23 cellular contexts compared by ENCODE assay signal in the genomic region with DNA sequence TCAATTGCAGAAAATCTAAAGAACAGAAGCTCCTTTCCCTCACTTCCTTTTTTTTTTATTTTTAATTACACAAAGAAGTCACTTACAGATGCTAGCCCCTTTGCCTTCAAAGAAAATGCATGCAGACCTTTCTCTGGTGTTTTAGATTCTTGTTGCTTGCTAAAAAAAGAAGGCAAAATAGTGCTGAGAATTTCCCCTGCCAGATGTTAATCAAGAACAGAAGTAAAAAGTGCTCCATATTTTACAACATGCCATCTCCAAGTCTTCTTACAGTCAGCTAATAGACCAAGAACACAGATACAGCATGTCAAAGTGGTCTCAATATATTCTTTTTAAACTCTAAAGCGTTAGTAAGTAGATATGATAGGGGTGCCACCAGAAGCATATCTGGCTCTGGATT.
"Had no signal": no experiment of that assay in that cellular context is flagged by ENCODE, and none has a peak within 500 bp of the region (broad histone marks: within the 10 kb centered on the region; RNA-seq: fewer than 3 reads in every experiment).

No MANE protein-coding gene starts in this region.

- H3K4me1 Mint-ChIP-seq: memory B cell; natural killer cell; stimulated activated naive B cell treated with anti-CD40 and anti-IgM and Interleukin-4, amounts not matched to agents 10 μg/mL and 1 μg/mL and 100 μg/mL, for 72 hours; stimulated activated naive CD8-positive, alpha-beta T cell treated with anti-CD3 and anti-CD28 coated beads, Interleukin-15, amount 100 ng/mL, for 72 hours had no signal

- H3K36me3 ChIP-seq: colonic mucosa, esophagus muscularis mucosa, gastrocnemius medialis, neutrophil, pancreas, right lobe of liver, thyroid gland, vagina had no signal

- DNase-seq: colonic mucosa; effector memory CD4-positive, alpha-beta T cell; gastrocnemius medialis; head of caudate nucleus; kidney; natural killer cell; pancreas; right lobe of liver; small intestine; stimulated activated CD4-positive, alpha-beta T cell treated with anti-CD3 and anti-CD28 coated beads, Interleukin-15, amount 100 ng/mL, for 24 hours; stimulated activated CD4-positive, alpha-beta T cell treated with anti-CD3 and anti-CD28 coated beads, Interleukin-2, amount 100 ng/mL, for 48 hours; stimulated activated naive B cell treated with anti-CD40 and anti-IgM and Interleukin-4, amounts not matched to agents 10 μg/mL and 1 μg/mL and 100 μg/mL, for 72 hours; stimulated activated naive CD8-positive, alpha-beta T cell treated with anti-CD3 and anti-CD28 coated beads, Interleukin-15, amount 100 ng/mL, for 72 hours; thyroid gland; trophoblast cell had no signal

- FAIRE-seq: endothelial cell of umbilical vein, kidney, pancreas, small intestine had no signal

- H3K79me2 ChIP-seq: hepatocyte had no signal

- H3K4me1 ChIP-seq: colonic mucosa, gastrocnemius medialis, pancreas, right lobe of liver, thyroid gland, vagina had no signal

- H3K9me3 Mint-ChIP-seq: dendritic cell treated with granulocyte-macrophage colony-stimulating factor and Interleukin-4, amounts not matched to agents 40 ng/mL and 50 ng/mL, for 4 days; stimulated activated naive CD8-positive, alpha-beta T cell treated with anti-CD3 and anti-CD28 coated beads, Interleukin-15, amount 100 ng/mL, for 72 hours had no signal

- H3K4me3 ChIP-seq: colonic mucosa, esophagus muscularis mucosa, gastrocnemius medialis, hepatocyte, lung, pancreas, right lobe of liver, thyroid gland, vagina had no signal

- H3K36me3 Mint-ChIP-seq: memory B cell; natural killer cell; stimulated activated naive B cell treated with anti-CD40 and anti-IgM and Interleukin-4, amounts not matched to agents 10 μg/mL and 1 μg/mL and 100 μg/mL, for 72 hours had no signal

- H3K27me3 ChIP-seq: colonic mucosa, esophagus muscularis mucosa, gastrocnemius medialis, hepatocyte, neutrophil, pancreas, right lobe of liver, thyroid gland, vagina had no signal

- H3K4me3 Mint-ChIP-seq: dendritic cell treated with granulocyte-macrophage colony-stimulating factor and Interleukin-4, amounts not matched to agents 40 ng/mL and 50 ng/mL, for 4 days; memory B cell; natural killer cell; stimulated activated naive B cell treated with anti-CD40 and anti-IgM and Interleukin-4, amounts not matched to agents 10 μg/mL and 1 μg/mL and 100 μg/mL, for 72 hours; stimulated activated naive CD8-positive, alpha-beta T cell treated with anti-CD3 and anti-CD28 coated beads, Interleukin-15, amount 100 ng/mL, for 72 hours had no signal

- H3K9me3 ChIP-seq: colonic mucosa, esophagus muscularis mucosa, gastrocnemius medialis, neutrophil, pancreas, right lobe of liver, thyroid gland, vagina had no signal

- H3K27ac ChIP-seq: colonic mucosa, esophagus muscularis mucosa, gastrocnemius medialis, hepatocyte, neutrophil, pancreas, right lobe of liver, thyroid gland, vagina had no signal

- H3K4me2 ChIP-seq: hepatocyte had no signal

- H3K27ac Mint-ChIP-seq: dendritic cell treated with granulocyte-macrophage colony-stimulating factor and Interleukin-4, amounts not matched to agents 40 ng/mL and 50 ng/mL, for 4 days; memory B cell; natural killer cell; stimulated activated naive B cell treated with anti-CD40 and anti-IgM and Interleukin-4, amounts not matched to agents 10 μg/mL and 1 μg/mL and 100 μg/mL, for 72 hours; stimulated activated naive CD8-positive, alpha-beta T cell treated with anti-CD3 and anti-CD28 coated beads, Interleukin-15, amount 100 ng/mL, for 72 hours had no signal

- H2AFZ ChIP-seq: hepatocyte had no signal

- H3K27me3 Mint-ChIP-seq: dendritic cell treated with granulocyte-macrophage colony-stimulating factor and Interleukin-4, amounts not matched to agents 40 ng/mL and 50 ng/mL, for 4 days; stimulated activated naive CD8-positive, alpha-beta T cell treated with anti-CD3 and anti-CD28 coated beads, Interleukin-15, amount 100 ng/mL, for 72 hours had no signal
